8 cellular contexts compared by ENCODE assay signal in the genomic region with DNA sequence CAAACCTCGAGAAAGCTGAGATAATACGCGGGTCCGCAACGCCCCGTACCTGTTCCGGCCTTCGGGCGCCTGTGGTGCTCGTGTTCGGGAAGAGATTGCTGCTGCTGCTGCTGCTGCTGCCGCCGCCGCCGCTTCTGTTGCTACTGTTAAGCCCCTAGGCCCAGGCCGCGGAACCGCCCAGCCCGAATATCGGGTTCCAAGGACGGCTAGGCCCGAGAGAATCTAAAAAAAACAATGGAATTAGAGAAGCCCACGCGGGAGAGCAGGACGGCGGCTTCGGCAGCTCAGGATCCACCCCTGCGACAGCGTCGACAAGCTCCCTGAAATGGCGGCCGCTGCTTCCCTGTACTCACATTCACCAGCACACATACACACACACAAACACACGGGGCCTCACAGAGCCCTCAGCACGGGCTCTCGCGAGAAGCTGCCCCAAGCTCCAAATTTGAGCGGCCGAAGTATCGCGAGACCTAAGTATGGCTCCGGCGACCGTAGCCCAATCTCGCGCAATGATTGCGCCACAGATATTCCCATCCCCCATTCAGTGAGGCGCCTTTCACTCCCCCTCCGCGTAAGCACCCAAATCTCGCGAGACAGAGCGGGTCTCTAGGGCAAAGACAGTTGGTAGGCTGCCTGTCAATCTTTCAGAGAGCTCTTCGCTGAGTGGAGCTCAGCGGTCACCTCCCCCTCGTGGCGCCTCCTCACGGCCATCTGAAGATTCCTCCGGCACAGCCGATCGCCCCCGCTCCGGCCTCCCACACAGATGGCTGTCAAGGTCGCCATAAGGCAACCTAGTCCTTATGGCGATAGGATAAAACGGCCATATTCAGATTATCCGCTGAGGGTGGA. TPM values are rescaled to one million over a fixed set of nuclear protein-coding genes. Genes with fewer than 3 reads are reported as not detected.
DNase-seq lines count a peak whose midpoint lies in the region; ATAC-seq, FAIRE-seq and TF ChIP-seq lines count a peak whose summit lies in the region.

TSS of gene RBM39 (minus strand) at position 369 of the 849 bp plus-strand sequence. CDS start 1,386 bp downstream, outside the sequence.

- DNase-seq in DMS 273 treated with DMSO at 0.1 percent for 48 hours (lab: John Stamatoyannopoulos, UW) (peak; percentile 99), HuH-7 (ENCODE audit: low spot score) (peak; percentile 93), mesothelial cell of epicardium (ENCODE audit: low spot score in 2 of 2, unreplicated experiment in 2 of 2) (peak; percentile 98)
- DNase-seq in activated CD8-positive, alpha-beta memory T cell treated with anti-CD3 and anti-CD28 coated beads, Interleukin-2, amount 50 U/mL, for 48 hours: peak; percentile 98
- peak; percentile 98 for DNase-seq in stimulated activated CD8-positive, alpha-beta memory T cell treated with anti-CD3 and anti-CD28 coated beads, Interleukin-15, amount 100 ng/mL, for 48 hours (ENCODE audit: low read depth in 2 of 2)

- H3K27me3 ChIP-seq in OCI-LY3 (ENCODE audit: low read depth, low read length): no peaks in the 10 kb centered on the region

- peak; percentile 17; the same call in 1 of the 2 replicates for TF ChIP-seq CTCF in OCI-LY3 (IDR thresholded peaks at IDR 0.05; ENCODE audit: low read depth, low read length)
- no peak for TF ChIP-seq CTCF in mesothelial cell of epicardium (IDR thresholded peaks at IDR 0.05; ENCODE audit: unreplicated experiment)

- H3K4me1 ChIP-seq in OCI-LY3 (ENCODE audit: low read length): peaks cover 26% of the 10 kb centered on the region

- H3K27ac ChIP-seq in OCI-LY3 (ENCODE audit: low read length): peak within 1 kb of the TSS; percentile 89

- H3K36me3 ChIP-seq in OCI-LY3 (replicated peaks; ENCODE audit: low read depth, low read length): peaks cover 35% of the 10 kb centered on the region

- peaks cover 38% of the 10 kb centered on the region for H3K4me1 Mint-ChIP-seq in mesothelial cell of epicardium

- FAIRE-seq in endometrium (lab: Jason Lieb, UNC): peak; percentile 95

- H3K36me3 Mint-ChIP-seq in mesothelial cell of epicardium: peaks cover 23% of the 10 kb centered on the region

- H4K20me1 ChIP-seq in OCI-LY3 (ENCODE audit: insufficient read depth, low read length): peaks cover 38% of the 10 kb centered on the region

- peaks cover 61% of the 10 kb centered on the region for H3K79me2 ChIP-seq in OCI-LY3 (ENCODE audit: low read length)

- H2AFZ ChIP-seq in OCI-LY3 (ENCODE audit: low read depth, low read length): no peak within 1 kb of the TSS

- H3K4me2 ChIP-seq in OCI-LY3 (ENCODE audit: low read length): peak within 1 kb of the TSS; percentile 88

- H3K9me3 ChIP-seq in OCI-LY3 (ENCODE audit: insufficient read depth, low read length): no peaks in the 10 kb centered on the region

- peak within 1 kb of the TSS; percentile 95 for H3K4me3 ChIP-seq in OCI-LY3 (ENCODE audit: low read length)

- peak within 1 kb of the TSS; percentile 100 for H3K4me3 Mint-ChIP-seq in mesothelial cell of epicardium

- peak; percentile 86 for ATAC-seq in GM21515 (IDR thresholded peaks at IDR 0.05; ENCODE audit: unreplicated experiment)

- H3K9ac ChIP-seq in OCI-LY3 (ENCODE audit: low read length): peak within 1 kb of the TSS; percentile 99

- H3K9me3 Mint-ChIP-seq in mesothelial cell of epicardium: no peaks in the 10 kb centered on the region

- H3K27ac Mint-ChIP-seq in mesothelial cell of epicardium: peak within 1 kb of the TSS; percentile 100

- no peaks in the 10 kb centered on the region for H3K27me3 Mint-ChIP-seq in mesothelial cell of epicardium (ENCODE audit: low read depth)

RNA-seq across cellular contexts. Expression of gene RBM39, which starts in this region (rescaled TPM):
- 463 to 488 TPM (median 479 TPM) in 3 replicates for total RNA-seq in mesothelial cell of epicardium

Comparison
In these comparisons a context has a peak if more than half of its experiments do, and no peak if none do; other contexts are left out.
1. Peak in every context shown above with its lines: DNase-seq, ATAC-seq, H3K4me3 ChIP-seq and H3K27ac ChIP-seq.